In the genomic region with DNA sequence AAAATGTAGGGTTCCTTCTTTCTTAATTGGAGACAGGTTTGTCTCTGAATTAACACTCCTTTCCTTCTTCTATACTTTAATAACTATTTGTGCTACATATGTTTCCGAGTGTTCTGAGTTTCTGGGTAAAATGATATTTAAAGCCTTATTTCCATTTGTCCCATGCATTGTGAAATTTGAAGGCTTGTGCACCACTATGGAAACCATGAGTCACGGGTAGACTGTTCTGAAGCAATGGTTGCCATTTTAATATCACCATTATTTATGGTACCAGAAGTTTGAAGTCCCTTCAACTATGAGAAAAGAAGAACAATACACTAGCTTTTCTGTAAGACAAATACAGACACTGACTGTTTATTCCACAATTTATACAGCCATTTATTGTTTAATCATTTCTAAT, we compare ENCODE assay signal across 29 cellular contexts. TPM values are rescaled to one million over a fixed set of nuclear protein-coding genes. Genes with fewer than 3 reads are reported as not detected.
DNase-seq lines count a peak whose midpoint lies in the region; ATAC-seq and TF ChIP-seq lines count a peak whose summit lies in the region.
"Had no signal": no experiment of that assay in that cellular context is flagged by ENCODE, and none has a peak within 500 bp of the region (broad histone marks: within the 10 kb centered on the region; RNA-seq: fewer than 3 reads in every experiment).

No MANE protein-coding gene starts in this region.

- H3K4me3 ChIP-seq in GM23248 (no peak overlapping the region), NB4 (ENCODE audit: low read depth, low read length) (no peak overlapping the region), cardiac fibroblast (replicated peaks in 1 of 2; ENCODE audit: low read depth in 2 of 2, low read length in 2 of 2) (no peak overlapping the region), fibroblast of villous mesenchyme (ENCODE audit: low read depth, low read length) (no peak overlapping the region), body of pancreas (no peak overlapping the region), suprapubic skin (no peak overlapping the region)
- H3K4me3 ChIP-seq: breast epithelium, coronary artery, esophagus squamous epithelium, SK-N-MC, spleen had no signal

- no peak for TF ChIP-seq EP300 in suprapubic skin (IDR thresholded peaks at IDR 0.05)

- in situ Hi-C loops in GM23248 (cut with MboI): no loop called here

- peaks cover 6 to 9% of the 10 kb centered on the region in 2 donors for H3K9me3 Mint-ChIP-seq in activated T-cell treated with anti-CD3 and anti-CD28 coated beads, Interleukin-2, amount 50 U/mL, for 72 hours

- H3K4me1 ChIP-seq in GM23248 (ENCODE audit: insufficient read depth) (no peaks in the 10 kb centered on the region), body of pancreas (no peaks in the 10 kb centered on the region), suprapubic skin (no peaks in the 10 kb centered on the region)
- H3K4me1 ChIP-seq: BE2C, breast epithelium, esophagus squamous epithelium, spleen had no signal

- H3K27ac ChIP-seq in GM23248 (no peak overlapping the region), body of pancreas (no peak overlapping the region), suprapubic skin (no peak overlapping the region)
- H3K27ac ChIP-seq: breast epithelium, coronary artery, esophagus squamous epithelium, SK-N-MC, spleen had no signal

- H3K9me3 ChIP-seq in GM23248 (ENCODE audit: low read depth) (no peaks in the 10 kb centered on the region), body of pancreas (no peaks in the 10 kb centered on the region), suprapubic skin (no peaks in the 10 kb centered on the region)
- H3K9me3 ChIP-seq: BE2C, breast epithelium, esophagus squamous epithelium had no signal

- H2AFZ ChIP-seq in GM23248: no peak overlapping the region

- H3K27me3 ChIP-seq in GM23248 (replicated peaks; ENCODE audit: insufficient read depth) (no peaks in the 10 kb centered on the region), body of pancreas (no peaks in the 10 kb centered on the region), suprapubic skin (no peaks in the 10 kb centered on the region)
- H3K27me3 ChIP-seq: BE2C, breast epithelium, esophagus squamous epithelium, spleen had no signal

- H3F3A ChIP-seq in GM23248 (ENCODE audit: insufficient read depth): no peaks in the 10 kb centered on the region

- no peak overlapping the region for H3K9ac ChIP-seq in GM23248

- TF ChIP-seq CTCF in NB4 (IDR thresholded peaks at IDR 0.05; ENCODE audit: low read depth, low read length) (no peak), cardiac fibroblast (IDR thresholded peaks at IDR 0.05; ENCODE audit: low read depth, low read length) (no peak), fibroblast of villous mesenchyme (IDR thresholded peaks at IDR 0.05; ENCODE audit: insufficient read depth, low read depth, low read length) (no peak), body of pancreas (IDR thresholded peaks at IDR 0.05) (no peak), suprapubic skin (IDR thresholded peaks at IDR 0.05) (no peak)

- H3K4me3 Mint-ChIP-seq in activated T-cell treated with anti-CD3 and anti-CD28 coated beads, Interleukin-2, amount 50 U/mL, for 72 hours: no peak overlapping the region
- H3K4me3 Mint-ChIP-seq: CD8-positive, alpha-beta memory T cell; IgD-negative memory B cell; T-helper 17 cell had no signal

- WGBS in GM23248 (ENCODE audit: low coverage in 1 of 2, low lambda C conversion rate in 2 of 2, missing lambda C conversion rate in 2 of 2), 2 experiments: 53 to 54% methylated on average over 2 of the region's 2 CpGs
- WGBS in body of pancreas, 2 donors: 55 to 60% methylated on average over 2 of the region's 2 CpGs
- 83% methylated on average over 2 of the region's 2 CpGs for WGBS in suprapubic skin

- no peaks in the 10 kb centered on the region for H3K9me2 ChIP-seq in GM23248 (ENCODE audit: insufficient read depth)

- peaks cover 3% of the 10 kb centered on the region in 2 donors for H3K36me3 Mint-ChIP-seq in activated T-cell treated with anti-CD3 and anti-CD28 coated beads, Interleukin-2, amount 50 U/mL, for 72 hours (ENCODE audit: insufficient read depth in 2 of 2)

- ATAC-seq in body of pancreas: no peak
- no peak for ATAC-seq in activated T-cell treated with anti-CD3 and anti-CD28 coated beads, Interleukin-2, amount 50 U/mL, for 72 hours (replicated peaks in 1 of 2)
- ATAC-seq: left cardiac atrium, right cardiac atrium, T-helper 17 cell had no signal

- no peaks in the 10 kb centered on the region for H3K79me2 ChIP-seq in GM23248 (ENCODE audit: insufficient read depth)

- DNase-seq in GM23248 (peak; percentile 64), NB4 (ENCODE audit: low read depth) (peak; percentile 7), cardiac fibroblast (ENCODE audit: low read depth in 2 of 2) (peak; percentile 17 to 70), fibroblast of villous mesenchyme (ENCODE audit: low read depth) (peak; percentile 34), hypothalamus (lab: John Stamatoyannopoulos, UW) (no peak), body of pancreas (no peak), suprapubic skin (ENCODE audit: low spot score in 2 of 2) (no peak)
- DNase-seq in activated T-cell treated with anti-CD3 and anti-CD28 coated beads, Interleukin-2, amount 50 U/mL, for 72 hours: no peak
- DNase-seq: activated CD4-positive, alpha-beta T cell treated with anti-CD3 and anti-CD28 coated beads for 1 hour; activated CD8-positive, alpha-beta memory T cell treated with anti-CD3 and anti-CD28 coated beads for 24 hours; amygdala; BE2C; CD8-positive, alpha-beta memory T cell; DMS 273 treated with DMSO at 0.1 percent for 48 hours; esophagus squamous epithelium; left cardiac atrium; NCI-H1417 treated with DMSO at 0.1 percent for 48 hours; NCI-H2081 treated with DMSO at 0.1 percent for 48 hours; NCI-H226; NCI-H69; posterior cingulate gyrus; right cardiac atrium; RPMI8226; spleen; T-helper 17 cell had no signal

- H3K36me3 ChIP-seq in GM23248 (ENCODE audit: low read depth): no peaks in the 10 kb centered on the region
- no peaks in the 10 kb centered on the region for H3K36me3 ChIP-seq in body of pancreas (replicated peaks in 1 of 2; ENCODE audit: insufficient read depth in 1 of 2, low read depth in 2 of 2)
- no peaks in the 10 kb centered on the region for H3K36me3 ChIP-seq in suprapubic skin
- H3K36me3 ChIP-seq: BE2C, breast epithelium, esophagus squamous epithelium, spleen had no signal

- TF ChIP-seq POLR2A in NB4 (IDR thresholded peaks at IDR 0.05; ENCODE audit: extremely low read depth, insufficient read length) (no peak), body of pancreas (IDR thresholded peaks at IDR 0.05) (no peak), suprapubic skin (IDR thresholded peaks at IDR 0.05) (no peak)

- intact Hi-C loops in body of pancreas (cut with DNase I): no loop called here

- H3K4me1 Mint-ChIP-seq in activated T-cell treated with anti-CD3 and anti-CD28 coated beads, Interleukin-2, amount 50 U/mL, for 72 hours (ENCODE audit: low read depth): peaks cover 4% of the 10 kb centered on the region
- H3K4me1 Mint-ChIP-seq: CD8-positive, alpha-beta memory T cell; IgD-negative memory B cell; T-helper 17 cell had no signal

- no peak overlapping the region for H3K27ac Mint-ChIP-seq in activated T-cell treated with anti-CD3 and anti-CD28 coated beads, Interleukin-2, amount 50 U/mL, for 72 hours
- H3K27ac Mint-ChIP-seq: CD8-positive, alpha-beta memory T cell; T-helper 17 cell had no signal

- H4K20me1 ChIP-seq in GM23248 (ENCODE audit: insufficient read depth): no peaks in the 10 kb centered on the region

- H3K27me3 Mint-ChIP-seq in activated T-cell treated with anti-CD3 and anti-CD28 coated beads, Interleukin-2, amount 50 U/mL, for 72 hours (ENCODE audit: low read depth): peaks cover 5% of the 10 kb centered on the region
- H3K27me3 Mint-ChIP-seq: IgD-negative memory B cell had no signal

- no peak overlapping the region for H3K4me2 ChIP-seq in GM23248 (ENCODE audit: unreplicated experiment)

RNA-seq across cellular contexts. Expression of a gene that starts 44.7 kb away (rescaled TPM):
- total RNA-seq in GM23248 (2014; rRNA removed; shearing (Covaris generic)): 50.0 and 69.8 TPM in 2 replicates
- polyA plus RNA-seq in GM23248 (2016; fragmentation: Nextera tagmentation; extraction: Ambion mirVana): 62.0 and 65.8 TPM in 2 replicates
- total RNA-seq in fibroblast of villous mesenchyme: 73.4 and 89.8 TPM in 2 replicates
- 10 to 100 TPM in 1 of 2 donors, 1 to 10 TPM in 1; 9.9 to 21.0 TPM for total RNA-seq in body of pancreas
- total RNA-seq in suprapubic skin: 10 to 100 TPM in 2 of 4 donors, 1 to 10 TPM in 2; 7.1 to 35.8 (median 13.8) TPM
- 10 to 100 TPM; 45.4 to 52.5 TPM for total RNA-seq in activated T-cell treated with anti-CD3 and anti-CD28 coated beads, Interleukin-2, amount 50 U/mL, for 72 hours

Comparison
In these comparisons a context has a peak if more than half of its experiments do, and no peak if none do; other contexts are left out.
1. DNase-seq: peak in GM23248 (single experiment), NB4 (single experiment), cardiac fibroblast (2 of 2) and fibroblast of villous mesenchyme (single experiment); none in hypothalamus (0 of 51), body of pancreas (0 of 4), suprapubic skin (0 of 2) and activated T-cell treated with anti-CD3 and anti-CD28 coated beads, Interleukin-2, amount 50 U/mL, for 72 hours (0 of 2).